ENCODE assay signal across 37 cellular contexts in the genomic region with DNA sequence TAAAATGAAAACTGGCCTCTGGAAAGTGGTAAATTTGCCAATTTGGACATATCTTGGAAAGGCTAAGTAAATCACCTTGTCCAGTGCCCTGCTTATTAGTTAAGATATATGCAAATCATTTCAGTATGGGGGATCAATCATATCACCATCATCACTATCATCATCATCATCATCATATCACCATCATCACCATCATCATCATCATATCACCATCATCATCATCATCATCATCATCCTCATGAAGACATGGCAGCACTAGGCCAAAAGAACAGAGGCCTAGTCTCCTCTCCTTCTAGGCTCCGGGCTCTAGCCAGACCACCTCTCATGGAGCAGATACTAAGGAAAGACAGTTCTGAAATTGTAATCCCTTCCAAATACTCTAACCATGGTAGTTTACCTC. TPM values are rescaled to one million over a fixed set of nuclear protein-coding genes. Genes with fewer than 3 reads are reported as not detected.
"Had no signal": no experiment of that assay in that cellular context is flagged by ENCODE, and none has a peak within 500 bp of the region (broad histone marks: within the 10 kb centered on the region; RNA-seq: fewer than 3 reads in every experiment).

No MANE protein-coding gene starts in this region.

- DNase-seq: activated B cell treated with CpG ODN at 0.5 μM for 24 hours; activated CD4-positive, alpha-beta memory T cell treated with anti-CD3 and anti-CD28 coated beads for 36 hours; activated CD4-positive, alpha-beta T cell treated with anti-CD3 and anti-CD28 coated beads for 4 hours; activated CD4-positive, alpha-beta T cell treated with anti-CD3 and anti-CD28 coated beads, Interleukin-2, amount 10 ng/mL, durations not matched to agents 24 days and 14 days; activated CD4-positive, alpha-beta T cell treated with anti-CD3 and anti-CD28 coated beads, Interleukin-2, amount 50 U/mL, for 1 hour; activated CD4-positive, alpha-beta T cell treated with anti-CD3 and anti-CD28 coated beads, Interleukin-2, amount 50 U/mL, for 4 hours; activated CD4-positive, CD25-positive, alpha-beta regulatory T cell treated with anti-CD3 and anti-CD28 coated beads, Interleukin-2, amount 50 U/mL, for 72 hours; activated CD8-positive, alpha-beta memory T cell treated with anti-CD3 and anti-CD28 coated beads, Interleukin-2, amount 50 U/mL, for 4 hours; activated CD8-positive, alpha-beta T cell treated with anti-CD3 and anti-CD28 coated beads for 36 hours; activated effector memory CD4-positive, alpha-beta T cell treated with anti-CD3 and anti-CD28 coated beads, Interleukin-2, amount 50 U/mL, for 16 hours; activated gamma-delta T cell treated with Interleukin-2 at 50 U/mL for 16 hours; activated naive CD4-positive, alpha-beta T cell; activated naive CD4-positive, alpha-beta T cell treated with anti-CD3 and anti-CD28 coated beads for 36 hours; activated naive CD4-positive, alpha-beta T cell treated with anti-CD3 and anti-CD28 coated beads, Interleukin-2, amount 50 U/mL, for 16 hours; activated naive CD8-positive, alpha-beta T cell treated with anti-CD3 and anti-CD28 coated beads for 36 hours; activated T-cell treated with anti-CD3 and anti-CD28 coated beads for 4 hours; activated T-cell treated with anti-CD3 and anti-CD28 coated beads, Interleukin-2, amount 50 U/mL, for 1 hour; activated T-cell treated with anti-CD3 and anti-CD28 coated beads, Interleukin-2, amount 50 U/mL, for 4 hours; activated T-cell treated with anti-CD3 and anti-CD28 coated beads, Interleukin-2, amount 50 U/mL, for 72 hours; adrenal gland; amniotic stem cell; aorta; body of pancreas; brain microvascular endothelial cell; central memory CD4-positive, alpha-beta T cell; T-helper 1 cell; T-helper 2 cell; T-helper 9 cell had no signal

- H3K36me3 ChIP-seq: adrenal gland, brain microvascular endothelial cell, breast epithelium had no signal

- FAIRE-seq: astrocyte, TTC549 had no signal

- H3K9me3 ChIP-seq: adrenal gland, body of pancreas, breast epithelium had no signal

- H3K4me1 ChIP-seq: adrenal gland, breast epithelium had no signal

- H3K27ac ChIP-seq: adrenal gland, body of pancreas, brain microvascular endothelial cell, breast epithelium, VCaP had no signal

- H3K4me3 ChIP-seq: adrenal gland, body of pancreas, breast epithelium had no signal

RNA-seq across cellular contexts. Expression of gene OTX2, which starts 20.3 kb away (rescaled TPM):
- total RNA-seq: activated B cell treated with CpG ODN at 0.5 μM for 24 hours; activated CD4-positive, alpha-beta memory T cell treated with anti-CD3 and anti-CD28 coated beads for 36 hours; activated CD4-positive, alpha-beta T cell treated with anti-CD3 and anti-CD28 coated beads, Interleukin-2, amount 10 ng/mL, durations not matched to agents 24 days and 14 days; activated CD8-positive, alpha-beta memory T cell treated with anti-CD3 and anti-CD28 coated beads for 36 hours; activated CD8-positive, alpha-beta T cell treated with anti-CD3 and anti-CD28 coated beads for 36 hours; activated naive CD4-positive, alpha-beta T cell treated with anti-CD3 and anti-CD28 coated beads for 36 hours; activated naive CD4-positive, alpha-beta T cell treated with anti-CD3 and anti-CD28 coated beads, Interleukin-2, amount 50 U/mL, for 72 hours; activated naive CD8-positive, alpha-beta T cell treated with anti-CD3 and anti-CD28 coated beads for 36 hours; activated T-cell treated with anti-CD3 and anti-CD28 coated beads, Interleukin-2, amount 50 U/mL, for 4 hours; activated T-cell treated with anti-CD3 and anti-CD28 coated beads, Interleukin-2, amount 50 U/mL, for 72 hours; activated T-helper 1 cell treated with anti-CD3 and anti-CD28 coated beads, Interleukin-12 subunit alpha, Interleukin-12 subunit beta, Interleukin-2, Interleukin-4 antibody, amounts not matched to agents 30 ng/mL and 10 ng/mL and 1 ng/mL, durations not matched to agents 14 hours and 24 hours and 36 hours; activated T-helper 17 cell treated with anti-CD3 and anti-CD28 coated beads, Interleukin-2, amount 50 U/mL, for 72 hours; adrenal gland; aorta; body of pancreas; breast epithelium; cardiac septum had no signal
- polyA plus RNA-seq: adrenal gland, aorta had no signal
